Comparison of ENCODE assay signal across 1 cellular context in genomic region chr7:155807805-155808550, GRCh38.
TF ChIP-seq lines count a peak whose summit lies in the region.

No MANE protein-coding gene starts in this region.

TF ChIP-seq in HepG2, 621 proteins besides CTCF, POLR2A, EP300 and RAD21 (continued from another document and continues in another):
- TF ChIP-seq ZNF142 (CRISPR knock-in tag; IDR thresholded peaks at IDR 0.05) (no peak), SAFB2 (CRISPR knock-in tag; IDR thresholded peaks at IDR 0.05; ENCODE audit: borderline replicate concordance, low read depth) (no peak), ZXDC (CRISPR knock-in tag; IDR thresholded peaks at IDR 0.05) (no peak), PRDM4 (CRISPR knock-in tag; IDR thresholded peaks at IDR 0.05; ENCODE audit: borderline replicate concordance) (no peak), SMARCC2 (IDR thresholded peaks at IDR 0.05) (no peak), HDAC2 (CRISPR knock-in tag; IDR thresholded peaks at IDR 0.05) (no peak), RBM39 (IDR thresholded peaks at IDR 0.05; ENCODE audit: low read depth, low read length, poor library complexity, severe bottlenecking) (no peak), MXD4 (CRISPR knock-in tag; IDR thresholded peaks at IDR 0.05) (no peak), ZNF879 (CRISPR knock-in tag; IDR thresholded peaks at IDR 0.05) (no peak), ZNF660 (CRISPR knock-in tag; IDR thresholded peaks at IDR 0.05; ENCODE audit: borderline replicate concordance, low read depth) (no peak), MTA1 (CRISPR knock-in tag; IDR thresholded peaks at IDR 0.05; ENCODE audit: borderline replicate concordance) (no peak), ZNF530 (CRISPR knock-in tag; IDR thresholded peaks at IDR 0.05; ENCODE audit: low read depth) (no peak), ZNF766 (CRISPR knock-in tag; IDR thresholded peaks at IDR 0.05; ENCODE audit: borderline replicate concordance) (no peak), KLF9 (CRISPR knock-in tag; IDR thresholded peaks at IDR 0.05; ENCODE audit: low read depth) (no peak), DZIP1 (CRISPR knock-in tag; IDR thresholded peaks at IDR 0.05) (no peak), ASH2L (IDR thresholded peaks at IDR 0.05; ENCODE audit: insufficient read length, low read depth, low read length) (no peak), CBX5 (CRISPR knock-in tag; IDR thresholded peaks at IDR 0.05; ENCODE audit: borderline replicate concordance) (no peak), NFIB (CRISPR knock-in tag; IDR thresholded peaks at IDR 0.05; ENCODE audit: borderline replicate concordance) (no peak), ZFP36L2 (CRISPR knock-in tag; IDR thresholded peaks at IDR 0.05) (no peak), HNF4G (IDR thresholded peaks at IDR 0.05; ENCODE audit: borderline replicate concordance, low read depth, low read length) (0 out of 2 replicates have a peak, but pooled peaks have one; percentile 18), HNF4G (CRISPR knock-in tag; IDR thresholded peaks at IDR 0.05; ENCODE audit: borderline replicate concordance, low read depth) (0 out of 2 replicates have a peak, but pooled peaks have one; percentile 15), KAT8 (CRISPR knock-in tag; IDR thresholded peaks at IDR 0.05) (0 out of 2 replicates have a peak, but pooled peaks have one; percentile 22), HMGXB4 (CRISPR knock-in tag; IDR thresholded peaks at IDR 0.05; ENCODE audit: borderline replicate concordance in 1 of 2, low read depth in 1 of 2) (peak in 1 of 2 experiments; percentile 20; a peak in 1 of 4 replicates), CAMTA2 (CRISPR knock-in tag; IDR thresholded peaks at IDR 0.05; ENCODE audit: borderline replicate concordance) (no peak), RBFOX2 (IDR thresholded peaks at IDR 0.05; ENCODE audit: low read depth, low read length) (no peak), PHF8 (CRISPR knock-in tag; IDR thresholded peaks at IDR 0.05) (no peak), GATAD2A (CRISPR knock-in tag; IDR thresholded peaks at IDR 0.05) (peak; percentile 51), MED1 (CRISPR knock-in tag; IDR thresholded peaks at IDR 0.05) (peak; percentile 68), HES4 (CRISPR knock-in tag; IDR thresholded peaks at IDR 0.05; ENCODE audit: borderline replicate concordance) (no peak), ZFP41 (CRISPR knock-in tag; IDR thresholded peaks at IDR 0.05; ENCODE audit: borderline replicate concordance) (no peak), YEATS2 (CRISPR knock-in tag; IDR thresholded peaks at IDR 0.05; ENCODE audit: borderline replicate concordance) (no peak), TCF7 (IDR thresholded peaks at IDR 0.05; ENCODE audit: low read depth) (0 out of 2 replicates have a peak, but pooled peaks have one; percentile 21), ATF2 (CRISPR knock-in tag; IDR thresholded peaks at IDR 0.05) (peak; percentile 79)
- TF ChIP-seq, protein P1, sequence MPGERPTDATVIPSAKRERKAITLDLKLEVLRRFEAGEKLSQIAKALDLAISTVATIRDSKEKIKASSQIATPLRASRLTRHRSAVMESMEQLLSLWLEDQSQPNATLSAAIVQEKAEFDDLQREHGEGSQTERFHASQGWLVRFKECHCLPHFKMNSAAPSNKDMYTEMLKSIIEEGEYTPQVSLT (CRISPR knock-in tag; IDR thresholded peaks at IDR 0.05; ENCODE audit: borderline replicate concordance, low read depth), result no peak
- TF ChIP-seq, protein P2, sequence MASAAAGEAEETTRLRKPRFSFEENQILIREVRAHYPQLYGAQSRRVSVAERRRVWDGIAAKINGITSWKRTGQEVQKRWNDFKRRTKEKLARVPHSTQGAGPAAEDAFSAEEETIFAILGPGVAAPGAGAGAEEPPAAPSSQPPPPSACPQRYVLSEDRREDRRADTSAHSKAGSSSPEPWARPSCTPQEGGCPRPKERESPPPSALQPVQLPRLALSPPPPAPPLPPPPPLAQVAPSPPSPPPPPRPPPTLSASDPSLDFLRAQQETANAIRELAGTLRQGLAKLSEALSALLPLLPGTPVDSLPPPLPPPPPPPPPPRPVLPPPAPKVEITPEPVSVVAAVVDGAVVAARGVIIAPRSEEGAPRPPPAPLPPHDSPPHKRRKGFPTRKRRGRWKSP (CRISPR knock-in tag; IDR thresholded peaks at IDR 0.05), result peak; percentile 61
- TF ChIP-seq, protein P3, sequence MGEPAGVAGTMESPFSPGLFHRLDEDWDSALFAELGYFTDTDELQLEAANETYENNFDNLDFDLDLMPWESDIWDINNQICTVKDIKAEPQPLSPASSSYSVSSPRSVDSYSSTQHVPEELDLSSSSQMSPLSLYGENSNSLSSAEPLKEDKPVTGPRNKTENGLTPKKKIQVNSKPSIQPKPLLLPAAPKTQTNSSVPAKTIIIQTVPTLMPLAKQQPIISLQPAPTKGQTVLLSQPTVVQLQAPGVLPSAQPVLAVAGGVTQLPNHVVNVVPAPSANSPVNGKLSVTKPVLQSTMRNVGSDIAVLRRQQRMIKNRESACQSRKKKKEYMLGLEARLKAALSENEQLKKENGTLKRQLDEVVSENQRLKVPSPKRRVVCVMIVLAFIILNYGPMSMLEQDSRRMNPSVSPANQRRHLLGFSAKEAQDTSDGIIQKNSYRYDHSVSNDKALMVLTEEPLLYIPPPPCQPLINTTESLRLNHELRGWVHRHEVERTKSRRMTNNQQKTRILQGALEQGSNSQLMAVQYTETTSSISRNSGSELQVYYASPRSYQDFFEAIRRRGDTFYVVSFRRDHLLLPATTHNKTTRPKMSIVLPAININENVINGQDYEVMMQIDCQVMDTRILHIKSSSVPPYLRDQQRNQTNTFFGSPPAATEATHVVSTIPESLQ (CRISPR knock-in tag; conservative IDR thresholded peaks at IDR 0.05), result no peak
